Comparison of ENCODE assay signal across 2 cellular contexts in the genomic region with DNA sequence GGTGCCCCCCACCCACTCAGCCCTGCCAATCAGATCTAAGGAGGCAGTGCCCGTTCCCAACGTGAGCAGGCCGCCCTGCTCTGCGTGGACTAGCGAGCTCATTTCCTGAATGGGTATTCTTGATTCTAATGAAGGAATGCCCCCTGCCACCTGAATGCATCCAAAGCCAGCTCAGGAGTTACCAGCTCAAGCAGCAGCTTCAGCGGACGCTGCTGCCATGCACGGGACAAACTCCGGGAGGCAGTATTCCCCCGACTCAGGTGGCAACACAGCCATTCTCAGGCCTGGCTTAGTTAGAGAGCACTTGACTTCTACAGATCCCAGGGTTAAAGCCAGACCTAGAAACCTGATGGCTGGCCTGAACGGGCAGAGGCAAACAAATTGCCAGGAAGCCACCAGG.
TF ChIP-seq lines count a peak whose summit lies in the region.

No MANE protein-coding gene starts in this region.

TF ChIP-seq in IMR-90, 13 proteins besides CTCF, POLR2A, EP300 and RAD21:
- TF ChIP-seq RCOR1 (IDR thresholded peaks at IDR 0.05; ENCODE audit: insufficient replicate concordance, low read length) (no peak), BHLHE40 (IDR thresholded peaks at IDR 0.05; ENCODE audit: low read depth, low read length) (no peak), RFX5 (IDR thresholded peaks at IDR 0.05; ENCODE audit: low read depth, low read length) (no peak), CHD1 (IDR thresholded peaks at IDR 0.05; ENCODE audit: low read depth, low read length) (no peak), SMC3 (IDR thresholded peaks at IDR 0.05; ENCODE audit: low read depth, low read length) (no peak), CEBPB (IDR thresholded peaks at IDR 0.05; ENCODE audit: low read depth, low read length) (no peak), FOS (IDR thresholded peaks at IDR 0.05; ENCODE audit: low read depth, low read length) (no peak), NFE2L2 (IDR thresholded peaks at IDR 0.05; ENCODE audit: low read depth, low read length) (no peak)
- TF ChIP-seq, protein P1, sequence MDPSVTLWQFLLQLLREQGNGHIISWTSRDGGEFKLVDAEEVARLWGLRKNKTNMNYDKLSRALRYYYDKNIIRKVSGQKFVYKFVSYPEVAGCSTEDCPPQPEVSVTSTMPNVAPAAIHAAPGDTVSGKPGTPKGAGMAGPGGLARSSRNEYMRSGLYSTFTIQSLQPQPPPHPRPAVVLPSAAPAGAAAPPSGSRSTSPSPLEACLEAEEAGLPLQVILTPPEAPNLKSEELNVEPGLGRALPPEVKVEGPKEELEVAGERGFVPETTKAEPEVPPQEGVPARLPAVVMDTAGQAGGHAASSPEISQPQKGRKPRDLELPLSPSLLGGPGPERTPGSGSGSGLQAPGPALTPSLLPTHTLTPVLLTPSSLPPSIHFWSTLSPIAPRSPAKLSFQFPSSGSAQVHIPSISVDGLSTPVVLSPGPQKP (IDR thresholded peaks at IDR 0.05; ENCODE audit: borderline replicate concordance, low read depth, low read length) = no peak
TF ChIP-seq in IMR-90: peak in this region for 0.

TF ChIP-seq in neural cell, 6 proteins besides CTCF, POLR2A, EP300 and RAD21:
- TF ChIP-seq, protein P2, sequence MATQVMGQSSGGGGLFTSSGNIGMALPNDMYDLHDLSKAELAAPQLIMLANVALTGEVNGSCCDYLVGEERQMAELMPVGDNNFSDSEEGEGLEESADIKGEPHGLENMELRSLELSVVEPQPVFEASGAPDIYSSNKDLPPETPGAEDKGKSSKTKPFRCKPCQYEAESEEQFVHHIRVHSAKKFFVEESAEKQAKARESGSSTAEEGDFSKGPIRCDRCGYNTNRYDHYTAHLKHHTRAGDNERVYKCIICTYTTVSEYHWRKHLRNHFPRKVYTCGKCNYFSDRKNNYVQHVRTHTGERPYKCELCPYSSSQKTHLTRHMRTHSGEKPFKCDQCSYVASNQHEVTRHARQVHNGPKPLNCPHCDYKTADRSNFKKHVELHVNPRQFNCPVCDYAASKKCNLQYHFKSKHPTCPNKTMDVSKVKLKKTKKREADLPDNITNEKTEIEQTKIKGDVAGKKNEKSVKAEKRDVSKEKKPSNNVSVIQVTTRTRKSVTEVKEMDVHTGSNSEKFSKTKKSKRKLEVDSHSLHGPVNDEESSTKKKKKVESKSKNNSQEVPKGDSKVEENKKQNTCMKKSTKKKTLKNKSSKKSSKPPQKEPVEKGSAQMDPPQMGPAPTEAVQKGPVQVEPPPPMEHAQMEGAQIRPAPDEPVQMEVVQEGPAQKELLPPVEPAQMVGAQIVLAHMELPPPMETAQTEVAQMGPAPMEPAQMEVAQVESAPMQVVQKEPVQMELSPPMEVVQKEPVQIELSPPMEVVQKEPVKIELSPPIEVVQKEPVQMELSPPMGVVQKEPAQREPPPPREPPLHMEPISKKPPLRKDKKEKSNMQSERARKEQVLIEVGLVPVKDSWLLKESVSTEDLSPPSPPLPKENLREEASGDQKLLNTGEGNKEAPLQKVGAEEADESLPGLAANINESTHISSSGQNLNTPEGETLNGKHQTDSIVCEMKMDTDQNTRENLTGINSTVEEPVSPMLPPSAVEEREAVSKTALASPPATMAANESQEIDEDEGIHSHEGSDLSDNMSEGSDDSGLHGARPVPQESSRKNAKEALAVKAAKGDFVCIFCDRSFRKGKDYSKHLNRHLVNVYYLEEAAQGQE (IDR thresholded peaks at IDR 0.05; ENCODE audit: borderline replicate concordance) = no peak
- TF ChIP-seq TAF1 (IDR thresholded peaks at IDR 0.05; ENCODE audit: low read depth) (no peak), POLR2AphosphoS5 (IDR thresholded peaks at IDR 0.05) (no peak), EZH2 (IDR thresholded peaks at IDR 0.05; ENCODE audit: borderline replicate concordance, insufficient read depth, low read length, poor library complexity, severe bottlenecking) (no peak), MXI1 (conservative IDR thresholded peaks at IDR 0.05; ENCODE audit: poor library complexity, severe bottlenecking) (no peak), SMC3 (conservative IDR thresholded peaks at IDR 0.05; ENCODE audit: poor library complexity) (no peak)
